26 cellular contexts compared by ENCODE assay signal in genomic region chr9:99177576-99178365, GRCh38.
"Had no signal": no experiment of that assay in that cellular context is flagged by ENCODE, and none has a peak within 500 bp of the region (broad histone marks: within the 10 kb centered on the region; RNA-seq: fewer than 3 reads in every experiment).

No MANE protein-coding gene starts in this region.

- H3K4me2 ChIP-seq: hepatocyte had no signal

- H3K4me3 Mint-ChIP-seq: dendritic cell treated with granulocyte-macrophage colony-stimulating factor and Interleukin-4, amounts not matched to agents 40 ng/mL and 50 ng/mL, for 4 days; endodermal cell; nephron progenitor cell; stimulated activated naive CD8-positive, alpha-beta T cell treated with anti-CD3 and anti-CD28 coated beads, Interleukin-15, Interleukin-2, amounts not matched to agents 100 ng/mL and 50 ng/mL, for 24 hours had no signal

- H3K4me1 ChIP-seq: colonic mucosa, foreskin keratinocyte, gastroesophageal sphincter, psoas muscle, sigmoid colon, upper lobe of left lung had no signal

- H3K27me3 Mint-ChIP-seq: dendritic cell treated with granulocyte-macrophage colony-stimulating factor and Interleukin-4, amounts not matched to agents 40 ng/mL and 50 ng/mL, for 4 days; stimulated activated naive B cell treated with anti-CD40 and anti-IgM and Interleukin-4, amounts not matched to agents 10 μg/mL and 1 μg/mL and 100 μg/mL, for 72 hours; stimulated activated naive CD8-positive, alpha-beta T cell treated with anti-CD3 and anti-CD28 coated beads, Interleukin-15, Interleukin-2, amounts not matched to agents 100 ng/mL and 50 ng/mL, for 24 hours had no signal

- H3K27ac ChIP-seq: colonic mucosa, epithelial cell of prostate, foreskin keratinocyte, gastroesophageal sphincter, heart left ventricle, hepatocyte, psoas muscle, sigmoid colon, thoracic aorta, tibial nerve, upper lobe of left lung had no signal

- H3K9me3 ChIP-seq: colonic mucosa, gastroesophageal sphincter, heart left ventricle, psoas muscle, sigmoid colon, thoracic aorta, tibial nerve, upper lobe of left lung had no signal

- ATAC-seq: esophagus mucosa, foreskin keratinocyte, gastroesophageal sphincter, heart left ventricle, left lobe of liver, psoas muscle, right cardiac atrium had no signal

- H3K27ac Mint-ChIP-seq: endodermal cell; nephron progenitor cell; stimulated activated naive CD8-positive, alpha-beta T cell treated with anti-CD3 and anti-CD28 coated beads, Interleukin-15, Interleukin-2, amounts not matched to agents 100 ng/mL and 50 ng/mL, for 24 hours had no signal

- H3K4me3 ChIP-seq: colonic mucosa, gastroesophageal sphincter, heart left ventricle, hepatocyte, lung, psoas muscle, sigmoid colon, thoracic aorta, tibial nerve, upper lobe of left lung had no signal

- H3K36me3 ChIP-seq: colonic mucosa, gastroesophageal sphincter, heart left ventricle, sigmoid colon, thoracic aorta, tibial nerve, upper lobe of left lung had no signal

- H2AFZ ChIP-seq: hepatocyte had no signal

- H3K27me3 ChIP-seq: colonic mucosa, foreskin keratinocyte, gastroesophageal sphincter, heart left ventricle, hepatocyte, sigmoid colon, tibial nerve, upper lobe of left lung had no signal

- DNase-seq: colonic mucosa; effector CD8-positive, alpha-beta T cell; endodermal cell; foreskin keratinocyte; heart left ventricle; kidney; mesendoderm; nephron progenitor cell; nucleus accumbens; psoas muscle; right cardiac atrium; sigmoid colon; stimulated activated CD4-positive, alpha-beta T cell treated with anti-CD3 and anti-CD28 coated beads, Interleukin-2, amount 100 ng/mL, for 24 hours; stimulated activated CD4-positive, alpha-beta T cell treated with anti-CD3 and anti-CD28 coated beads, Interleukin-4, amount 100 ng/mL, for 4 hours; stimulated activated naive B cell treated with anti-CD40 and anti-IgM and Interleukin-4, amounts not matched to agents 10 μg/mL and 1 μg/mL and 100 μg/mL, for 72 hours; upper lobe of left lung had no signal

- H3K9me3 Mint-ChIP-seq: dendritic cell treated with granulocyte-macrophage colony-stimulating factor and Interleukin-4, amounts not matched to agents 40 ng/mL and 50 ng/mL, for 4 days; endodermal cell; nephron progenitor cell; stimulated activated naive B cell treated with anti-CD40 and anti-IgM and Interleukin-4, amounts not matched to agents 10 μg/mL and 1 μg/mL and 100 μg/mL, for 72 hours; stimulated activated naive CD8-positive, alpha-beta T cell treated with anti-CD3 and anti-CD28 coated beads, Interleukin-15, Interleukin-2, amounts not matched to agents 100 ng/mL and 50 ng/mL, for 24 hours had no signal

- H3K79me2 ChIP-seq: hepatocyte had no signal
